17 cellular contexts compared by ENCODE assay signal in genomic region chr17:75231071-75231470, GRCh38. TPM values are rescaled to one million over a fixed set of nuclear protein-coding genes. Genes with fewer than 3 reads are reported as not detected.
DNase-seq lines count a peak whose midpoint lies in the region; ATAC-seq and TF ChIP-seq lines count a peak whose summit lies in the region.
"Had no signal": no experiment of that assay in that cellular context is flagged by ENCODE, and none has a peak within 500 bp of the region (broad histone marks: within the 10 kb centered on the region; RNA-seq: fewer than 3 reads in every experiment).

No MANE protein-coding gene starts in this region.

- H2BK5ac ChIP-seq in neuronal stem cell (ENCODE audit: low read length) = no peak overlapping the region

- TF ChIP-seq CTCF in RWPE1 (conservative IDR thresholded peaks at IDR 0.05; ENCODE audit: low read depth) = no peak

- no peak overlapping the region for H3K4me2 ChIP-seq in neuronal stem cell (ENCODE audit: insufficient read depth, low read length, poor library complexity, severe bottlenecking)
- H3K4me2 ChIP-seq: A549 had no signal

- H3K4me3 ChIP-seq in neuronal stem cell (ENCODE audit: low read length in 2 of 2) = no peak overlapping the region
- H3K4me3 ChIP-seq: A549 had no signal

- H3K4ac ChIP-seq in neuronal stem cell (ENCODE audit: low read length) = no peak overlapping the region

- H3K23ac ChIP-seq in neuronal stem cell (ENCODE audit: low read depth, low read length, poor library complexity) = no peak overlapping the region

- H3K27ac ChIP-seq in RWPE1 (peak overlapping the region; percentile 15), neuronal stem cell (replicated peaks; ENCODE audit: low read length) (no peak overlapping the region)
- H3K27ac ChIP-seq: 22Rv1, A549 had no signal

- peak overlapping the region; percentile 44 for H3K27ac Mint-ChIP-seq in activated T-cell treated with anti-CD3 and anti-CD28 coated beads, Interleukin-2, amount 50 U/mL, for 24 hours
- no peak overlapping the region for H3K27ac Mint-ChIP-seq in activated T-cell treated with anti-CD3 and anti-CD28 coated beads, Interleukin-2, amount 50 U/mL, for 72 hours
- H3K27ac Mint-ChIP-seq: CD4-positive, CD25-positive, alpha-beta regulatory T cell; H9 had no signal

- H3K14ac ChIP-seq in neuronal stem cell (ENCODE audit: low read length) = no peak overlapping the region

- H2BK15ac ChIP-seq in neuronal stem cell (ENCODE audit: low read length) = no peak overlapping the region

- no peaks in the 10 kb centered on the region for H3K4me1 ChIP-seq in neuronal stem cell (ENCODE audit: control insufficient read depth in 2 of 2, insufficient read depth in 1 of 2, low read depth in 1 of 2, low read length in 2 of 2)
- H3K4me1 ChIP-seq: A549 had no signal

- H3K4me1 Mint-ChIP-seq in activated T-cell treated with anti-CD3 and anti-CD28 coated beads, Interleukin-2, amount 50 U/mL, for 24 hours (ENCODE audit: low read depth) = no peaks in the 10 kb centered on the region
- no peaks in the 10 kb centered on the region for H3K4me1 Mint-ChIP-seq in activated T-cell treated with anti-CD3 and anti-CD28 coated beads, Interleukin-2, amount 50 U/mL, for 72 hours (ENCODE audit: low read depth)
- H3K4me1 Mint-ChIP-seq: CD8-positive, alpha-beta memory T cell; H9 had no signal

- H3K27me3 Mint-ChIP-seq in activated T-cell treated with anti-CD3 and anti-CD28 coated beads, Interleukin-2, amount 50 U/mL, for 24 hours = no peaks in the 10 kb centered on the region
- H3K27me3 Mint-ChIP-seq in activated T-cell treated with anti-CD3 and anti-CD28 coated beads, Interleukin-2, amount 50 U/mL, for 72 hours (ENCODE audit: low read depth) = no peaks in the 10 kb centered on the region
- H3K27me3 Mint-ChIP-seq: CD4-positive, CD25-positive, alpha-beta regulatory T cell; CD8-positive, alpha-beta memory T cell had no signal

- WGBS in neuronal stem cell (ENCODE audit: extremely low coverage in 2 of 2, insufficient read length in 2 of 2, insufficient replicate concordance in 1 of 2), 2 donors = no CpG with 5 or more reads among the region's 8 CpGs

- H3K79me1 ChIP-seq in neuronal stem cell (ENCODE audit: low read depth, low read length) = peaks cover 3% of the 10 kb centered on the region

- H3K36me3 Mint-ChIP-seq in activated T-cell treated with anti-CD3 and anti-CD28 coated beads, Interleukin-2, amount 50 U/mL, for 24 hours (ENCODE audit: low read depth) = peaks cover 97% of the 10 kb centered on the region
- H3K36me3 Mint-ChIP-seq in activated T-cell treated with anti-CD3 and anti-CD28 coated beads, Interleukin-2, amount 50 U/mL, for 72 hours (ENCODE audit: insufficient read depth in 2 of 2) = peaks cover 3 to 20% of the 10 kb centered on the region in 2 donors

- no peaks in the 10 kb centered on the region for H3K9me3 Mint-ChIP-seq in activated T-cell treated with anti-CD3 and anti-CD28 coated beads, Interleukin-2, amount 50 U/mL, for 24 hours
- H3K9me3 Mint-ChIP-seq in activated T-cell treated with anti-CD3 and anti-CD28 coated beads, Interleukin-2, amount 50 U/mL, for 72 hours = no peaks in the 10 kb centered on the region
- H3K9me3 Mint-ChIP-seq: CD4-positive, CD25-positive, alpha-beta regulatory T cell; CD8-positive, alpha-beta memory T cell; H9 had no signal

- no peak overlapping the region for H2AFZ ChIP-seq in neuronal stem cell (ENCODE audit: low read length)

- H2AK5ac ChIP-seq in neuronal stem cell (ENCODE audit: low read depth, low read length) = no peak overlapping the region

- peaks cover 56 to 95% of the 10 kb centered on the region in 2 donors for H3K36me3 ChIP-seq in neuronal stem cell (replicated peaks in 1 of 2; ENCODE audit: control insufficient read depth in 2 of 2, insufficient read depth in 2 of 2, low read length in 2 of 2)

- no peaks in the 10 kb centered on the region for H3K27me3 ChIP-seq in neuronal stem cell (ENCODE audit: control insufficient read depth in 3 of 3, insufficient read depth in 3 of 3, low read depth in 1 of 3, low read length in 3 of 3)

- H4K91ac ChIP-seq in neuronal stem cell (ENCODE audit: low read depth, low read length, poor library complexity) = no peak overlapping the region

- peak overlapping the region; percentile 74 for H3K9ac ChIP-seq in neuronal stem cell (ENCODE audit: low read depth, low read length, poor library complexity)

- CTCF ChIA-PET in RWPE1 (lab: Yijun Ruan, JAX) = no interaction called here

- H4K8ac ChIP-seq in neuronal stem cell (ENCODE audit: low read depth, low read length) = no peak overlapping the region

- H3K18ac ChIP-seq in neuronal stem cell (ENCODE audit: low read length) = no peak overlapping the region

- no peaks in the 10 kb centered on the region for H3K9me3 ChIP-seq in neuronal stem cell (replicated peaks in 1 of 2; ENCODE audit: control insufficient read depth in 2 of 2, insufficient read depth in 1 of 2, low read depth in 1 of 2, low read length in 2 of 2)
- H3K9me3 ChIP-seq: A549 had no signal

- POLR2A ChIA-PET in RWPE1 (lab: Yijun Ruan, JAX; ENCODE audit: low non-redundant PET) = interaction anchor here (0.6 kb wide), 1 partner anchor 9 kb away, joined by 3 read pairs; no protein-coding TSS in a partner anchor

- no peak for ATAC-seq in activated T-cell treated with anti-CD3 and anti-CD28 coated beads, Interleukin-2, amount 50 U/mL, for 72 hours (replicated peaks in 1 of 2)
- ATAC-seq: A549 had no signal

- peak overlapping the region; percentile 43 for H2BK120ac ChIP-seq in neuronal stem cell (ENCODE audit: low read depth, low read length)

- H3K4me3 Mint-ChIP-seq in activated T-cell treated with anti-CD3 and anti-CD28 coated beads, Interleukin-2, amount 50 U/mL, for 24 hours = no peak overlapping the region
- no peak overlapping the region for H3K4me3 Mint-ChIP-seq in activated T-cell treated with anti-CD3 and anti-CD28 coated beads, Interleukin-2, amount 50 U/mL, for 72 hours
- H3K4me3 Mint-ChIP-seq: CD4-positive, CD25-positive, alpha-beta regulatory T cell; CD8-positive, alpha-beta memory T cell; H9 had no signal

- H2BK12ac ChIP-seq in neuronal stem cell (ENCODE audit: low read length) = no peak overlapping the region

- DNase-seq in activated T-cell treated with anti-CD3 and anti-CD28 coated beads, Interleukin-2, amount 50 U/mL, for 24 hours = no peak
- no peak for DNase-seq in activated T-cell treated with anti-CD3 and anti-CD28 coated beads, Interleukin-2, amount 50 U/mL, for 72 hours
- DNase-seq in RWPE1 (ENCODE audit: low spot score) (no peak), neuronal stem cell (ENCODE audit: low spot score) (no peak), NCI-H748 treated with DMSO at 0.1 percent for 48 hours (lab: John Stamatoyannopoulos, UW) (no peak), medulla oblongata (ENCODE audit: extremely low spot score) (no peak), NCI-H1436 (lab: John Stamatoyannopoulos, UW) (no peak)
- DNase-seq: CD4-positive, CD25-positive, alpha-beta regulatory T cell; CD8-positive, alpha-beta memory T cell; COR-L47; DMS 273 treated with DMSO at 0.1 percent for 48 hours; DMS53; DND-41; EL; H9 had no signal

RNA-seq across cellular contexts. Expression of gene NUP85, which starts 25.6 kb away (rescaled TPM):
- total RNA-seq in activated T-cell treated with anti-CD3 and anti-CD28 coated beads, Interleukin-2, amount 50 U/mL, for 72 hours = 100 to 1,000 TPM in 1 of 2 donors, 10 to 100 TPM in 1; 88.3 to 114 TPM
- 46.4 TPM for polyA plus RNA-seq in neuronal stem cell (2013, experiment 1 of 2)
- polyA plus RNA-seq in neuronal stem cell (2013, experiment 2 of 2) = 44.0 TPM

RNA-seq across cellular contexts. Expression of gene GGA3, which starts 30.3 kb away (rescaled TPM):
- total RNA-seq in activated T-cell treated with anti-CD3 and anti-CD28 coated beads, Interleukin-2, amount 50 U/mL, for 72 hours = 10 to 100 TPM; 77.1 to 80.9 TPM
- polyA plus RNA-seq in neuronal stem cell (2013, experiment 1 of 2) = 32.9 TPM
- polyA plus RNA-seq in neuronal stem cell (2013, experiment 2 of 2) = 31.7 TPM

RNA-seq across cellular contexts. Expression of gene MRPS7, which starts 30.6 kb away (rescaled TPM):
- 10 to 100 TPM; 42.8 to 43.0 TPM for total RNA-seq in activated T-cell treated with anti-CD3 and anti-CD28 coated beads, Interleukin-2, amount 50 U/mL, for 72 hours
- polyA plus RNA-seq in neuronal stem cell (2013, experiment 1 of 2) = 45.9 TPM
- 45.2 TPM for polyA plus RNA-seq in neuronal stem cell (2013, experiment 2 of 2)

RNA-seq across cellular contexts. Expression of gene MIF4GD, which starts 40.0 kb away (rescaled TPM):
- 10 to 100 TPM; 63.1 to 67.9 TPM for total RNA-seq in activated T-cell treated with anti-CD3 and anti-CD28 coated beads, Interleukin-2, amount 50 U/mL, for 72 hours
- 31.0 TPM for polyA plus RNA-seq in neuronal stem cell (2013, experiment 1 of 2)
- 31.4 TPM for polyA plus RNA-seq in neuronal stem cell (2013, experiment 2 of 2)

RNA-seq across cellular contexts. Expression of gene SUMO2, which starts 48.3 kb away (rescaled TPM):
- 100 to 1,000 TPM; 361 to 368 TPM for total RNA-seq in activated T-cell treated with anti-CD3 and anti-CD28 coated beads, Interleukin-2, amount 50 U/mL, for 72 hours
- 507 TPM for polyA plus RNA-seq in neuronal stem cell (2013, experiment 1 of 2)
- 553 TPM for polyA plus RNA-seq in neuronal stem cell (2013, experiment 2 of 2)
